Comparison of ENCODE assay signal across 7 cellular contexts in genomic region chr1:55640708-55641473, GRCh38.
DNase-seq lines count a peak whose midpoint lies in the region; ATAC-seq and TF ChIP-seq lines count a peak whose summit lies in the region.

No MANE protein-coding gene starts in this region.

- DNase-seq in MM.1S (peak; percentile 86), hepatic stellate cell (ENCODE audit: low spot score) (peak; percentile 64), smooth muscle cell (lab: John Stamatoyannopoulos, UW; ENCODE audit: unreplicated experiment) (no peak)

- H3K4me1 ChIP-seq in MM.1S (ENCODE audit: low read length) (no peaks in the 10 kb centered on the region), smooth muscle cell (ENCODE audit: low read depth) (no peaks in the 10 kb centered on the region)

- H4K20me1 ChIP-seq in MM.1S (ENCODE audit: insufficient read depth, low read length) (no peaks in the 10 kb centered on the region), smooth muscle cell (ENCODE audit: low read depth) (no peaks in the 10 kb centered on the region)

- ATAC-seq in GM18909 (IDR thresholded peaks at IDR 0.05; ENCODE audit: poor library complexity, unreplicated experiment): peak; percentile 47
- ATAC-seq in HG02885 (IDR thresholded peaks at IDR 0.05; ENCODE audit: poor library complexity, unreplicated experiment): no peak
- no peak for ATAC-seq in HG03354 (IDR thresholded peaks at IDR 0.05; ENCODE audit: poor library complexity, severe bottlenecking, unreplicated experiment)

- H3K4me1 Mint-ChIP-seq in activated naive CD4-positive, alpha-beta T cell treated with anti-CD3 and anti-CD28 coated beads, Interleukin-2, amount 50 U/mL, for 24 hours: peaks cover 14% of the 10 kb centered on the region

- H3K4me3 ChIP-seq in MM.1S (ENCODE audit: low read length) (peak overlapping the region; percentile 63), smooth muscle cell (peak overlapping the region; percentile 18)

- H2AFZ ChIP-seq in MM.1S (ENCODE audit: low read length) (peak overlapping the region; percentile 92), smooth muscle cell (ENCODE audit: low read depth) (peak overlapping the region; percentile 93)

- H3F3A ChIP-seq in MM.1S (ENCODE audit: insufficient read depth, low read length) (no peaks in the 10 kb centered on the region), smooth muscle cell (ENCODE audit: low read depth) (peaks cover 7% of the 10 kb centered on the region)

- TF ChIP-seq CTCF in MM.1S (IDR thresholded peaks at IDR 0.05; ENCODE audit: low read length) (no peak), smooth muscle cell (IDR thresholded peaks at IDR 0.05; ENCODE audit: borderline replicate concordance, insufficient read depth, poor library complexity, severe bottlenecking) (no peak)

- H3K4me3 Mint-ChIP-seq in activated naive CD4-positive, alpha-beta T cell treated with anti-CD3 and anti-CD28 coated beads, Interleukin-2, amount 50 U/mL, for 24 hours: peak overlapping the region; percentile 61

- WGBS in smooth muscle cell (ENCODE audit: low lambda C conversion rate): 46% methylated on average over 7 of the region's 7 CpGs

- no peaks in the 10 kb centered on the region for H3K27me3 ChIP-seq in MM.1S (replicated peaks; ENCODE audit: insufficient read depth, low read length)
- H3K27me3 ChIP-seq in smooth muscle cell (ENCODE audit: low read depth): no peaks in the 10 kb centered on the region

- H3K9ac ChIP-seq in MM.1S (ENCODE audit: low read length): peak overlapping the region; percentile 48; the same call in 1 of the 2 replicates
- no peak overlapping the region for H3K9ac ChIP-seq in smooth muscle cell (ENCODE audit: low read depth)

- H3K9me3 ChIP-seq in MM.1S (replicated peaks; ENCODE audit: insufficient read depth, low read length) (no peaks in the 10 kb centered on the region), smooth muscle cell (replicated peaks; ENCODE audit: low read depth) (no peaks in the 10 kb centered on the region)

- H3K4me2 ChIP-seq in MM.1S (ENCODE audit: low read depth, low read length): peak overlapping the region; percentile 76
- peak overlapping the region; percentile 82 for H3K4me2 ChIP-seq in smooth muscle cell

- no peaks in the 10 kb centered on the region for H3K27me3 Mint-ChIP-seq in activated naive CD4-positive, alpha-beta T cell treated with anti-CD3 and anti-CD28 coated beads, Interleukin-2, amount 50 U/mL, for 24 hours

- H3K36me3 ChIP-seq in MM.1S (replicated peaks; ENCODE audit: insufficient read depth, low read length) (no peaks in the 10 kb centered on the region), smooth muscle cell (ENCODE audit: low read depth) (no peaks in the 10 kb centered on the region)

- H3K27ac ChIP-seq in MM.1S (ENCODE audit: low read length) (peak overlapping the region; percentile 40; the same call in 1 of the 2 replicates), smooth muscle cell (ENCODE audit: low read depth) (no peak overlapping the region)

- H3K79me2 ChIP-seq in MM.1S (ENCODE audit: low read length): no peaks in the 10 kb centered on the region
- no peaks in the 10 kb centered on the region for H3K79me2 ChIP-seq in smooth muscle cell (ENCODE audit: low read depth)

- H3K9me2 ChIP-seq in MM.1S (replicated peaks; ENCODE audit: insufficient read depth, low read length): no peaks in the 10 kb centered on the region

- peak overlapping the region; percentile 13 for H3K27ac Mint-ChIP-seq in activated naive CD4-positive, alpha-beta T cell treated with anti-CD3 and anti-CD28 coated beads, Interleukin-2, amount 50 U/mL, for 24 hours

- no peaks in the 10 kb centered on the region for H3K36me3 Mint-ChIP-seq in activated naive CD4-positive, alpha-beta T cell treated with anti-CD3 and anti-CD28 coated beads, Interleukin-2, amount 50 U/mL, for 24 hours

- H3K9me3 Mint-ChIP-seq in activated naive CD4-positive, alpha-beta T cell treated with anti-CD3 and anti-CD28 coated beads, Interleukin-2, amount 50 U/mL, for 24 hours: no peaks in the 10 kb centered on the region
